ENCODE assay signal across 17 cellular contexts in genomic region chr1:175268720-175269119, GRCh38.
DNase-seq lines count a peak whose midpoint lies in the region; ATAC-seq and TF ChIP-seq lines count a peak whose summit lies in the region.
"Had no signal": no experiment of that assay in that cellular context is flagged by ENCODE, and none has a peak within 500 bp of the region (broad histone marks: within the 10 kb centered on the region; RNA-seq: fewer than 3 reads in every experiment).

No MANE protein-coding gene starts in this region.

- TF ChIP-seq CTCF in Caco-2 (IDR thresholded peaks at IDR 0.05; ENCODE audit: insufficient read depth in 1 of 2, low read depth in 1 of 2, low read length in 1 of 2, severe bottlenecking in 1 of 2, unreplicated experiment in 1 of 2) (no peak), PC-3 (conservative IDR thresholded peaks at IDR 0.05; ENCODE audit: low read depth, low read length) (no peak), fibroblast of mammary gland (conservative IDR thresholded peaks at IDR 0.05; ENCODE audit: control insufficient read depth, insufficient read depth, low read depth, low read length) (no peak), psoas muscle (IDR thresholded peaks at IDR 0.05) (no peak)

- H3K36me3 Mint-ChIP-seq in Caco-2 (ENCODE audit: insufficient read depth, unreplicated experiment): peaks cover 16% of the 10 kb centered on the region
- peaks cover 0 to 7% of the 10 kb centered on the region in 2 donors for H3K36me3 Mint-ChIP-seq in activated T-cell treated with anti-CD3 and anti-CD28 coated beads, Interleukin-2, amount 50 U/mL, for 72 hours (ENCODE audit: insufficient read depth in 2 of 2)

- DNase-seq in Caco-2 (peak; percentile 46 to 54), PC-3 (peak; percentile 73), fibroblast of mammary gland (ENCODE audit: low read depth) (peak; percentile 61), psoas muscle (no peak), SJCRH30 (no peak)
- no peak for DNase-seq in activated T-cell treated with anti-CD3 and anti-CD28 coated beads, Interleukin-2, amount 50 U/mL, for 72 hours
- no peak for DNase-seq in stimulated activated CD4-positive, alpha-beta T cell treated with anti-CD3 and anti-CD28 coated beads, Interleukin-15, amount 100 ng/mL, for 24 hours
- DNase-seq: activated CD4-positive, alpha-beta T cell treated with anti-CD3 and anti-CD28 coated beads, Interleukin-2, amount 50 U/mL, for 48 hours; activated effector memory CD4-positive, alpha-beta T cell treated with anti-CD3 and anti-CD28 coated beads, Interleukin-2, amount 50 U/mL, for 16 hours; dorsolateral prefrontal cortex; GOT3; naive thymus-derived CD4-positive, alpha-beta T cell; NCI-H2029; NCI-H748 treated with DMSO at 0.1 percent for 48 hours; SHP77 had no signal

- H3K9ac ChIP-seq in PC-3 (ENCODE audit: low read length): no peak overlapping the region

- peaks cover 46% of the 10 kb centered on the region for H3K4me1 Mint-ChIP-seq in Caco-2 (ENCODE audit: low read depth, unreplicated experiment)
- H3K4me1 Mint-ChIP-seq in activated T-cell treated with anti-CD3 and anti-CD28 coated beads, Interleukin-2, amount 50 U/mL, for 72 hours (ENCODE audit: low read depth): peaks cover 7% of the 10 kb centered on the region
- H3K4me1 Mint-ChIP-seq: naive thymus-derived CD4-positive, alpha-beta T cell had no signal

- H4K20me1 ChIP-seq in PC-3 (ENCODE audit: low read length): no peaks in the 10 kb centered on the region

- intact Hi-C loops in Caco-2 (cut with micrococcal nuclease; ENCODE audit: unreplicated experiment): loop anchor here (1.0 to 2.0 kb wide), 3 partner anchors 51 to 114 kb away; partner anchors contain the start of gene KIAA0040
- intact Hi-C loops in PC-3 (cut with micrococcal nuclease): no loop called here
- intact Hi-C loops in psoas muscle (cut with DNase I): no loop called here

- CTCF ChIA-PET in Caco-2 (lab: Charles Lee): no interaction called here
- CTCF ChIA-PET in PC-3 (lab: Charles Lee): no interaction called here

- ATAC-seq in PC-3 (peak; percentile 70), psoas muscle (peak; percentile 32 to 48 (median 38)), GM21381 (IDR thresholded peaks at IDR 0.05; ENCODE audit: unreplicated experiment) (no peak)
- ATAC-seq in activated T-cell treated with anti-CD3 and anti-CD28 coated beads, Interleukin-2, amount 50 U/mL, for 72 hours (replicated peaks in 1 of 2): no peak
- ATAC-seq: naive thymus-derived CD4-positive, alpha-beta T cell had no signal

- BruUV-seq in Caco-2 (replicated peaks; lab: Mats Ljungman, UMichigan): TSS peak; percentile 88
- BruUV-seq in PC-3 (replicated peaks; lab: Mats Ljungman, UMichigan): no TSS peak

- POLR2A ChIA-PET in Caco-2 (lab: Charles Lee) (no interaction called here), PC-3 (lab: Charles Lee; ENCODE audit: unreplicated experiment) (no interaction called here)

- peaks cover 67% of the 10 kb centered on the region for H3K4me1 ChIP-seq in Caco-2
- peaks cover 24% of the 10 kb centered on the region for H3K4me1 ChIP-seq in PC-3 (ENCODE audit: insufficient read depth, low read length)
- peaks cover 4% of the 10 kb centered on the region for H3K4me1 ChIP-seq in psoas muscle
- H3K4me1 ChIP-seq in SJCRH30: no peaks in the 10 kb centered on the region

- H3K4me3 ChIP-seq in Caco-2 (ENCODE audit: low read depth, low read length): no peak overlapping the region
- H3K4me3 ChIP-seq in PC-3 (ENCODE audit: low read length): no peak overlapping the region
- H3K4me3 ChIP-seq in fibroblast of mammary gland (ENCODE audit: control insufficient read depth, low read depth, low read length): no peak overlapping the region
- H3K4me3 ChIP-seq in psoas muscle: no peak overlapping the region
- no peak overlapping the region for H3K4me3 ChIP-seq in SJCRH30
- H3K4me3 ChIP-seq: dorsolateral prefrontal cortex had no signal

- peak overlapping the region; percentile 8 for H3K4me3 Mint-ChIP-seq in Caco-2 (ENCODE audit: unreplicated experiment)
- H3K4me3 Mint-ChIP-seq in activated T-cell treated with anti-CD3 and anti-CD28 coated beads, Interleukin-2, amount 50 U/mL, for 72 hours: no peak overlapping the region
- H3K4me3 Mint-ChIP-seq: naive thymus-derived CD4-positive, alpha-beta T cell had no signal

- H3K9me3 ChIP-seq in Caco-2 (peaks cover 69% of the 10 kb centered on the region), PC-3 (ENCODE audit: low read length) (no peaks in the 10 kb centered on the region), psoas muscle (no peaks in the 10 kb centered on the region), SJCRH30 (replicated peaks) (no peaks in the 10 kb centered on the region)

- no peaks in the 10 kb centered on the region for H3K9me2 ChIP-seq in PC-3 (replicated peaks; ENCODE audit: low read length)

- H3K36me3 ChIP-seq in Caco-2 (ENCODE audit: control insufficient read depth, insufficient read depth, low read length) (no peaks in the 10 kb centered on the region), PC-3 (ENCODE audit: low read depth, low read length) (no peaks in the 10 kb centered on the region), psoas muscle (ENCODE audit: insufficient read depth in 1 of 2, low read depth in 1 of 2) (no peaks in the 10 kb centered on the region), SJCRH30 (no peaks in the 10 kb centered on the region)

- H3K27me3 Mint-ChIP-seq in Caco-2 (ENCODE audit: insufficient read depth, unreplicated experiment): no peaks in the 10 kb centered on the region
- H3K27me3 Mint-ChIP-seq in activated T-cell treated with anti-CD3 and anti-CD28 coated beads, Interleukin-2, amount 50 U/mL, for 72 hours (ENCODE audit: low read depth): no peaks in the 10 kb centered on the region

- H3F3A ChIP-seq in PC-3 (ENCODE audit: low read length, unreplicated experiment): peaks cover 3% of the 10 kb centered on the region

- H3K4me2 ChIP-seq in PC-3 (ENCODE audit: low read length): peak overlapping the region; percentile 59

- no peaks in the 10 kb centered on the region for H3K79me2 ChIP-seq in PC-3 (ENCODE audit: low read length)

- H3K27me3 ChIP-seq in Caco-2 (replicated peaks; ENCODE audit: control insufficient read depth, insufficient read depth, low read length): no peaks in the 10 kb centered on the region
- no peaks in the 10 kb centered on the region for H3K27me3 ChIP-seq in PC-3 (ENCODE audit: low read length)
- no peaks in the 10 kb centered on the region for H3K27me3 ChIP-seq in psoas muscle (ENCODE audit: insufficient read depth in 3 of 3, low read length in 2 of 3)
- H3K27me3 ChIP-seq in SJCRH30: no peaks in the 10 kb centered on the region

- peak overlapping the region; percentile 96 for H3K27ac Mint-ChIP-seq in Caco-2 (ENCODE audit: unreplicated experiment)
- H3K27ac Mint-ChIP-seq in activated T-cell treated with anti-CD3 and anti-CD28 coated beads, Interleukin-2, amount 50 U/mL, for 72 hours: no peak overlapping the region

- H3K27ac ChIP-seq in PC-3 (ENCODE audit: low read length) (peak overlapping the region; percentile 78), psoas muscle (peak overlapping the region; percentile 3), SJCRH30 (no peak overlapping the region)
- H3K27ac ChIP-seq: HL-60 had no signal

- peaks cover 49% of the 10 kb centered on the region for H3K9me3 Mint-ChIP-seq in Caco-2 (ENCODE audit: unreplicated experiment)
- peaks cover 6 to 10% of the 10 kb centered on the region in 2 donors for H3K9me3 Mint-ChIP-seq in activated T-cell treated with anti-CD3 and anti-CD28 coated beads, Interleukin-2, amount 50 U/mL, for 72 hours

- 0 out of 2 replicates have a peak overlapping the region, but pooled peaks have one; percentile 15 for H2AFZ ChIP-seq in PC-3 (ENCODE audit: low read length)

Comparison
In these comparisons a context has a peak if more than half of its experiments do, and no peak if none do; other contexts are left out.
1. DNase-seq: peak in Caco-2 (2 of 2), PC-3 (single experiment) and fibroblast of mammary gland (single experiment); none in psoas muscle (0 of 2), SJCRH30 (0 of 2), activated T-cell treated with anti-CD3 and anti-CD28 coated beads, Interleukin-2, amount 50 U/mL, for 72 hours (0 of 2) and stimulated activated CD4-positive, alpha-beta T cell treated with anti-CD3 and anti-CD28 coated beads, Interleukin-15, amount 100 ng/mL, for 24 hours (single experiment).
2. ATAC-seq: peak in PC-3 (single experiment) and psoas muscle (4 of 4); none in GM21381 (single experiment) and activated T-cell treated with anti-CD3 and anti-CD28 coated beads, Interleukin-2, amount 50 U/mL, for 72 hours (0 of 2).